1 cellular context compared by ENCODE assay signal in genomic region chr7:5494683-5495561, GRCh38.
A peak's percentile ranks its signal among the peaks of the same experiment; 100 is the strongest.
TF ChIP-seq lines count a peak whose summit lies in the region.

No MANE protein-coding gene starts in this region.

TF ChIP-seq in HepG2, 621 proteins besides CTCF, POLR2A, EP300 and RAD21 (continued from another document and continues in another):
- TF ChIP-seq, protein P1, sequence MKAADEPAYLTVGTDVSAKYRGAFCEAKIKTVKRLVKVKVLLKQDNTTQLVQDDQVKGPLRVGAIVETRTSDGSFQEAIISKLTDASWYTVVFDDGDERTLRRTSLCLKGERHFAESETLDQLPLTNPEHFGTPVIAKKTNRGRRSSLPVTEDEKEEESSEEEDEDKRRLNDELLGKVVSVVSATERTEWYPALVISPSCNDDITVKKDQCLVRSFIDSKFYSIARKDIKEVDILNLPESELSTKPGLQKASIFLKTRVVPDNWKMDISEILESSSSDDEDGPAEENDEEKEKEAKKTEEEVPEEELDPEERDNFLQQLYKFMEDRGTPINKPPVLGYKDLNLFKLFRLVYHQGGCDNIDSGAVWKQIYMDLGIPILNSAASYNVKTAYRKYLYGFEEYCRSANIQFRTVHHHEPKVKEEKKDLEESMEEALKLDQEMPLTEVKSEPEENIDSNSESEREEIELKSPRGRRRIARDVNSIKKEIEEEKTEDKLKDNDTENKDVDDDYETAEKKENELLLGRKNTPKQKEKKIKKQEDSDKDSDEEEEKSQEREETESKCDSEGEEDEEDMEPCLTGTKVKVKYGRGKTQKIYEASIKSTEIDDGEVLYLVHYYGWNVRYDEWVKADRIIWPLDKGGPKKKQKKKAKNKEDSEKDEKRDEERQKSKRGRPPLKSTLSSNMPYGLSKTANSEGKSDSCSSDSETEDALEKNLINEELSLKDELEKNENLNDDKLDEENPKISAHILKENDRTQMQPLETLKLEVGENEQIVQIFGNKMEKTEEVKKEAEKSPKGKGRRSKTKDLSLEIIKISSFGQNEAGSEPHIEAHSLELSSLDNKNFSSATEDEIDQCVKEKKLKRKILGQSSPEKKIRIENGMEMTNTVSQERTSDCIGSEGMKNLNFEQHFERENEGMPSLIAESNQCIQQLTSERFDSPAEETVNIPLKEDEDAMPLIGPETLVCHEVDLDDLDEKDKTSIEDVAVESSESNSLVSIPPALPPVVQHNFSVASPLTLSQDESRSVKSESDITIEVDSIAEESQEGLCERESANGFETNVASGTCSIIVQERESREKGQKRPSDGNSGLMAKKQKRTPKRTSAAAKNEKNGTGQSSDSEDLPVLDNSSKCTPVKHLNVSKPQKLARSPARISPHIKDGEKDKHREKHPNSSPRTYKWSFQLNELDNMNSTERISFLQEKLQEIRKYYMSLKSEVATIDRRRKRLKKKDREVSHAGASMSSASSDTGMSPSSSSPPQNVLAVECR (CRISPR knock-in tag; IDR thresholded peaks at IDR 0.05; ENCODE audit: borderline replicate concordance): peak; percentile 37; the same call in 1 of the 2 replicates
- TF ChIP-seq ZNF333 (CRISPR knock-in tag; IDR thresholded peaks at IDR 0.05; ENCODE audit: borderline replicate concordance): no peak
- TF ChIP-seq ZNF83 (CRISPR knock-in tag; IDR thresholded peaks at IDR 0.05; ENCODE audit: borderline replicate concordance): no peak
- TF ChIP-seq, protein P2, sequence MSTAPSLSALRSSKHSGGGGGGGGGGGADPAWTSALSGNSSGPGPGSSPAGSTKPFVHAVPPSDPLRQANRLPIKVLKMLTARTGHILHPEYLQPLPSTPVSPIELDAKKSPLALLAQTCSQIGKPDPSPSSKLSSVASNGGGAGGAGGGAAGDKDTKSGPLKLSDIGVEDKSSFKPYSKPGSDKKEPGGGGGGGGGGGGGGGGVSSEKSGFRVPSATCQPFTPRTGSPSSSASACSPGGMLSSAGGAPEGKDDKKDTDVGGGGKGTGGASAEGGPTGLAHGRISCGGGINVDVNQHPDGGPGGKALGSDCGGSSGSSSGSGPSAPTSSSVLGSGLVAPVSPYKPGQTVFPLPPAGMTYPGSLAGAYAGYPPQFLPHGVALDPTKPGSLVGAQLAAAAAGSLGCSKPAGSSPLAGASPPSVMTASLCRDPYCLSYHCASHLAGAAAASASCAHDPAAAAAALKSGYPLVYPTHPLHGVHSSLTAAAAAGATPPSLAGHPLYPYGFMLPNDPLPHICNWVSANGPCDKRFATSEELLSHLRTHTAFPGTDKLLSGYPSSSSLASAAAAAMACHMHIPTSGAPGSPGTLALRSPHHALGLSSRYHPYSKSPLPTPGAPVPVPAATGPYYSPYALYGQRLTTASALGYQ (CRISPR knock-in tag; IDR thresholded peaks at IDR 0.05): no peak
- no peak for TF ChIP-seq NFE2L2 (IDR thresholded peaks at IDR 0.05; ENCODE audit: low read length)
- no peak for TF ChIP-seq PITX1 (CRISPR knock-in tag; IDR thresholded peaks at IDR 0.05)
- no peak for TF ChIP-seq ZNF615 (CRISPR knock-in tag; IDR thresholded peaks at IDR 0.05; ENCODE audit: borderline replicate concordance)
- TF ChIP-seq MXD4 (CRISPR knock-in tag; IDR thresholded peaks at IDR 0.05): no peak
- TF ChIP-seq RFX1 (IDR thresholded peaks at IDR 0.05): no peak
- TF ChIP-seq HNRNPL (IDR thresholded peaks at IDR 0.05; ENCODE audit: low read depth, low read length): no peak; the same call in 1 of the 2 replicates
- peak; percentile 13; the same call in 1 of the 2 replicates for TF ChIP-seq PHF8 (CRISPR knock-in tag; IDR thresholded peaks at IDR 0.05)
- TF ChIP-seq ZNF160 (CRISPR knock-in tag; IDR thresholded peaks at IDR 0.05): no peak
- TF ChIP-seq, protein P3, sequence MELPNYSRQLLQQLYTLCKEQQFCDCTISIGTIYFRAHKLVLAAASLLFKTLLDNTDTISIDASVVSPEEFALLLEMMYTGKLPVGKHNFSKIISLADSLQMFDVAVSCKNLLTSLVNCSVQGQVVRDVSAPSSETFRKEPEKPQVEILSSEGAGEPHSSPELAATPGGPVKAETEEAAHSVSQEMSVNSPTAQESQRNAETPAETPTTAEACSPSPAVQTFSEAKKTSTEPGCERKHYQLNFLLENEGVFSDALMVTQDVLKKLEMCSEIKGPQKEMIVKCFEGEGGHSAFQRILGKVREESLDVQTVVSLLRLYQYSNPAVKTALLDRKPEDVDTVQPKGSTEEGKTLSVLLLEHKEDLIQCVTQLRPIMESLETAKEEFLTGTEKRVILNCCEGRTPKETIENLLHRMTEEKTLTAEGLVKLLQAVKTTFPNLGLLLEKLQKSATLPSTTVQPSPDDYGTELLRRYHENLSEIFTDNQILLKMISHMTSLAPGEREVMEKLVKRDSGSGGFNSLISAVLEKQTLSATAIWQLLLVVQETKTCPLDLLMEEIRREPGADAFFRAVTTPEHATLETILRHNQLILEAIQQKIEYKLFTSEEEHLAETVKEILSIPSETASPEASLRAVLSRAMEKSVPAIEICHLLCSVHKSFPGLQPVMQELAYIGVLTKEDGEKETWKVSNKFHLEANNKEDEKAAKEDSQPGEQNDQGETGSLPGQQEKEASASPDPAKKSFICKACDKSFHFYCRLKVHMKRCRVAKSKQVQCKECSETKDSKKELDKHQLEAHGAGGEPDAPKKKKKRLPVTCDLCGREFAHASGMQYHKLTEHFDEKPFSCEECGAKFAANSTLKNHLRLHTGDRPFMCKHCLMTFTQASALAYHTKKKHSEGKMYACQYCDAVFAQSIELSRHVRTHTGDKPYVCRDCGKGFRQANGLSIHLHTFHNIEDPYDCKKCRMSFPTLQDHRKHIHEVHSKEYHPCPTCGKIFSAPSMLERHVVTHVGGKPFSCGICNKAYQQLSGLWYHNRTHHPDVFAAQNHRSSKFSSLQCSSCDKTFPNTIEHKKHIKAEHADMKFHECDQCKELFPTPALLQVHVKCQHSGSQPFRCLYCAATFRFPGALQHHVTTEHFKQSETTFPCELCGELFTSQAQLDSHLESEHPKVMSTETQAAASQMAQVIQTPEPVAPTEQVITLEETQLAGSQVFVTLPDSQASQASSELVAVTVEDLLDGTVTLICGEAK (IDR thresholded peaks at IDR 0.05): no peak
- TF ChIP-seq, protein P3 (CRISPR knock-in tag; IDR thresholded peaks at IDR 0.05): no peak
- TF ChIP-seq HMGA1 (CRISPR knock-in tag; conservative IDR thresholded peaks at IDR 0.05): no peak
- TF ChIP-seq ZNF101 (CRISPR knock-in tag; IDR thresholded peaks at IDR 0.05; ENCODE audit: borderline replicate concordance, low read depth): no peak
- TF ChIP-seq, protein P4, sequence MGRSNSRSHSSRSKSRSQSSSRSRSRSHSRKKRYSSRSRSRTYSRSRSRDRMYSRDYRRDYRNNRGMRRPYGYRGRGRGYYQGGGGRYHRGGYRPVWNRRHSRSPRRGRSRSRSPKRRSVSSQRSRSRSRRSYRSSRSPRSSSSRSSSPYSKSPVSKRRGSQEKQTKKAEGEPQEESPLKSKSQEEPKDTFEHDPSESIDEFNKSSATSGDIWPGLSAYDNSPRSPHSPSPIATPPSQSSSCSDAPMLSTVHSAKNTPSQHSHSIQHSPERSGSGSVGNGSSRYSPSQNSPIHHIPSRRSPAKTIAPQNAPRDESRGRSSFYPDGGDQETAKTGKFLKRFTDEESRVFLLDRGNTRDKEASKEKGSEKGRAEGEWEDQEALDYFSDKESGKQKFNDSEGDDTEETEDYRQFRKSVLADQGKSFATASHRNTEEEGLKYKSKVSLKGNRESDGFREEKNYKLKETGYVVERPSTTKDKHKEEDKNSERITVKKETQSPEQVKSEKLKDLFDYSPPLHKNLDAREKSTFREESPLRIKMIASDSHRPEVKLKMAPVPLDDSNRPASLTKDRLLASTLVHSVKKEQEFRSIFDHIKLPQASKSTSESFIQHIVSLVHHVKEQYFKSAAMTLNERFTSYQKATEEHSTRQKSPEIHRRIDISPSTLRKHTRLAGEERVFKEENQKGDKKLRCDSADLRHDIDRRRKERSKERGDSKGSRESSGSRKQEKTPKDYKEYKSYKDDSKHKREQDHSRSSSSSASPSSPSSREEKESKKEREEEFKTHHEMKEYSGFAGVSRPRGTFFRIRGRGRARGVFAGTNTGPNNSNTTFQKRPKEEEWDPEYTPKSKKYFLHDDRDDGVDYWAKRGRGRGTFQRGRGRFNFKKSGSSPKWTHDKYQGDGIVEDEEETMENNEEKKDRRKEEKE (IDR thresholded peaks at IDR 0.05): no peak
- no peak for TF ChIP-seq ZNF768 (CRISPR knock-in tag; IDR thresholded peaks at IDR 0.05)
- no peak for TF ChIP-seq ZNF20 (CRISPR knock-in tag; IDR thresholded peaks at IDR 0.05)
- TF ChIP-seq ZNF746 (CRISPR knock-in tag; IDR thresholded peaks at IDR 0.05): no peak
- no peak for TF ChIP-seq HNRNPLL (IDR thresholded peaks at IDR 0.05; ENCODE audit: low read depth, low read length, poor library complexity, severe bottlenecking)
- TF ChIP-seq PRMT3 (CRISPR knock-in tag; IDR thresholded peaks at IDR 0.05; ENCODE audit: borderline replicate concordance, low read depth): no peak
- TF ChIP-seq, protein P5, sequence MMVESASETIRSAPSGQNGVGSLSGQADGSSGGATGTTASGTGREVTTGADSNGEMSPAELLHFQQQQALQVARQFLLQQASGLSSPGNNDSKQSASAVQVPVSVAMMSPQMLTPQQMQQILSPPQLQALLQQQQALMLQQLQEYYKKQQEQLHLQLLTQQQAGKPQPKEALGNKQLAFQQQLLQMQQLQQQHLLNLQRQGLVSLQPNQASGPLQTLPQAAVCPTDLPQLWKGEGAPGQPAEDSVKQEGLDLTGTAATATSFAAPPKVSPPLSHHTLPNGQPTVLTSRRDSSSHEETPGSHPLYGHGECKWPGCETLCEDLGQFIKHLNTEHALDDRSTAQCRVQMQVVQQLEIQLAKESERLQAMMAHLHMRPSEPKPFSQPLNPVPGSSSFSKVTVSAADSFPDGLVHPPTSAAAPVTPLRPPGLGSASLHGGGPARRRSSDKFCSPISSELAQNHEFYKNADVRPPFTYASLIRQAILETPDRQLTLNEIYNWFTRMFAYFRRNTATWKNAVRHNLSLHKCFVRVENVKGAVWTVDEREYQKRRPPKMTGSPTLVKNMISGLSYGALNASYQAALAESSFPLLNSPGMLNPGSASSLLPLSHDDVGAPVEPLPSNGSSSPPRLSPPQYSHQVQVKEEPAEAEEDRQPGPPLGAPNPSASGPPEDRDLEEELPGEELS (CRISPR knock-in tag; IDR thresholded peaks at IDR 0.05): no peak
- TF ChIP-seq ATF3 (CRISPR knock-in tag; IDR thresholded peaks at IDR 0.05): no peak
- TF ChIP-seq AHR (CRISPR knock-in tag; IDR thresholded peaks at IDR 0.05): peak; percentile 54; the same call in 1 of the 2 replicates
- no peak for TF ChIP-seq GTF3A (CRISPR knock-in tag; conservative IDR thresholded peaks at IDR 0.05)
- no peak for TF ChIP-seq BHLHE40 (IDR thresholded peaks at IDR 0.05; ENCODE audit: low read length)
- TF ChIP-seq ZNF644 (CRISPR knock-in tag; IDR thresholded peaks at IDR 0.05; ENCODE audit: low read depth): no peak
- TF ChIP-seq NFYB (CRISPR knock-in tag; IDR thresholded peaks at IDR 0.05): no peak
- TF ChIP-seq FOXO1 (CRISPR knock-in tag; IDR thresholded peaks at IDR 0.05): 0 out of 2 replicates have a peak, but pooled peaks have one; percentile 15
- no peak for TF ChIP-seq ZNF350 (CRISPR knock-in tag; IDR thresholded peaks at IDR 0.05; ENCODE audit: borderline replicate concordance, low read depth)
- no peak for TF ChIP-seq ATF4 (CRISPR knock-in tag; IDR thresholded peaks at IDR 0.05)
- TF ChIP-seq PBX2 (CRISPR knock-in tag; IDR thresholded peaks at IDR 0.05): no peak
